ENCODE assay signal across 31 cellular contexts in genomic region chr14:35362441-35362840, GRCh38. TPM values are rescaled to one million over a fixed set of nuclear protein-coding genes. Genes with fewer than 3 reads are reported as not detected.
DNase-seq lines count a peak whose midpoint lies in the region; ATAC-seq, FAIRE-seq and TF ChIP-seq lines count a peak whose summit lies in the region.
"Had no signal": no experiment of that assay in that cellular context is flagged by ENCODE, and none has a peak within 500 bp of the region (broad histone marks: within the 10 kb centered on the region; RNA-seq: fewer than 3 reads in every experiment).

No MANE protein-coding gene starts in this region.

- peak; percentile 4 for ATAC-seq in left lung
- ATAC-seq: activated T-cell treated with anti-CD3 and anti-CD28 coated beads, Interleukin-2, amount 50 U/mL, for 72 hours; natural killer cell treated with Interleukin-12 subunit alpha and Interleukin-12 subunit beta and Interleukin-15 and Interleukin-18, amount 100 ng/mL, for 72 hours; stimulated activated naive CD8-positive, alpha-beta T cell treated with anti-CD3 and anti-CD28 coated beads, Interleukin-15, Interleukin-2, amounts not matched to agents 100 U/mL and 50 U/mL, for 24 hours; T-cell; WTC11 had no signal

- no peaks in the 10 kb centered on the region for H4K20me1 ChIP-seq in astrocyte (ENCODE audit: insufficient read depth, low read length)

- H3K27me3 ChIP-seq in astrocyte (ENCODE audit: insufficient read depth, low read length) (no peaks in the 10 kb centered on the region), left lung (no peaks in the 10 kb centered on the region), skeletal muscle tissue (ENCODE audit: control insufficient read depth in 3 of 3, insufficient read depth in 3 of 3, low read length in 3 of 3) (no peaks in the 10 kb centered on the region), uterus (no peaks in the 10 kb centered on the region)

- H3K4me1 ChIP-seq in astrocyte (ENCODE audit: insufficient read depth, low read length) (peaks cover 41% of the 10 kb centered on the region), left lung (peaks cover 28 to 57% of the 10 kb centered on the region in 2 donors), skeletal muscle tissue (ENCODE audit: control insufficient read depth in 3 of 3, insufficient read depth in 3 of 3, low read length in 3 of 3) (peaks cover 6 to 29% (median 16%) of the 10 kb centered on the region in 3 donors), uterus (peaks cover 0 to 7% of the 10 kb centered on the region in 2 donors)

- H3K9ac ChIP-seq in astrocyte (ENCODE audit: low read length) = no peak overlapping the region
- peak overlapping the region in 2 of 3 donors; percentile 12 to 40 for H3K9ac ChIP-seq in skeletal muscle tissue (ENCODE audit: low read depth in 1 of 3, low read length in 3 of 3)

- H3K9me3 Mint-ChIP-seq in activated CD4-positive, alpha-beta T cell treated with anti-CD3 and anti-CD28 coated beads, Interleukin-2, amount 10 ng/mL, durations not matched to agents 24 days and 14 days = no peaks in the 10 kb centered on the region
- no peaks in the 10 kb centered on the region for H3K9me3 Mint-ChIP-seq in astrocyte (ENCODE audit: unreplicated experiment)
- H3K9me3 Mint-ChIP-seq: activated naive CD4-positive, alpha-beta T cell treated with anti-CD3 and anti-CD28 coated beads, Interleukin-2, amount 10 ng/mL, durations not matched to agents 7 days and 5 days; activated T-cell treated with anti-CD3 and anti-CD28 coated beads, Interleukin-2, amount 50 U/mL, for 72 hours; CD4-positive, alpha-beta T cell; natural killer cell treated with Interleukin-12 subunit alpha and Interleukin-12 subunit beta and Interleukin-15 and Interleukin-18, amount 100 ng/mL, for 72 hours; T-cell; WTC11 had no signal

- no peak for FAIRE-seq in astrocyte (lab: Jason Lieb, UNC)
- FAIRE-seq: A204.1, bronchial epithelial cell, colon, GM12892, islet of Langerhans had no signal

- DNase-seq in activated CD4-positive, alpha-beta T cell treated with anti-CD3 and anti-CD28 coated beads, Interleukin-2, amount 10 ng/mL, durations not matched to agents 24 days and 14 days = no peak
- DNase-seq in activated CD4-positive, alpha-beta T cell treated with anti-CD3 and anti-CD28 coated beads, Interleukin-2, amount 50 U/mL, for 4 hours = no peak
- DNase-seq in astrocyte (ENCODE audit: low read depth) = no peak
- no peak for DNase-seq in left lung
- no peak for DNase-seq in OCI-M2 (lab: John Stamatoyannopoulos, UW; ENCODE audit: unreplicated experiment)
- no peak for DNase-seq in NCI-H1092 (lab: John Stamatoyannopoulos, UW)
- DNase-seq in uterus = no peak
- DNase-seq: activated naive CD4-positive, alpha-beta T cell treated with anti-CD3 and anti-CD28 coated beads, Interleukin-2, amount 10 ng/mL, durations not matched to agents 7 days and 5 days; activated T-cell treated with anti-CD3 and anti-CD28 coated beads, Interleukin-2, amount 50 U/mL, for 72 hours; AML-193; amygdala; CD4-positive, alpha-beta T cell; effector CD8-positive, alpha-beta T cell; erythroblast; NCI-H1105; NCI-H187 treated with DMSO at 0.1 percent for 48 hours; NCI-H2171; NCI-H510A; stimulated activated naive CD8-positive, alpha-beta T cell treated with anti-CD3 and anti-CD28 coated beads, Interleukin-15, Interleukin-2, amounts not matched to agents 100 U/mL and 50 U/mL, for 24 hours; T-cell had no signal

- H3K36me3 ChIP-seq in astrocyte (ENCODE audit: insufficient read depth, low read length) (no peaks in the 10 kb centered on the region), left lung (no peaks in the 10 kb centered on the region), skeletal muscle tissue (ENCODE audit: control insufficient read depth in 3 of 3, insufficient read depth in 3 of 3, low read length in 3 of 3) (no peaks in the 10 kb centered on the region), uterus (no peaks in the 10 kb centered on the region)

- H3K4me1 Mint-ChIP-seq in activated CD4-positive, alpha-beta T cell treated with anti-CD3 and anti-CD28 coated beads, Interleukin-2, amount 10 ng/mL, durations not matched to agents 24 days and 14 days = peaks cover 30% of the 10 kb centered on the region
- peaks cover 33% of the 10 kb centered on the region for H3K4me1 Mint-ChIP-seq in astrocyte (ENCODE audit: low read depth, unreplicated experiment)

- no peaks in the 10 kb centered on the region for H3K27me3 Mint-ChIP-seq in activated CD4-positive, alpha-beta T cell treated with anti-CD3 and anti-CD28 coated beads, Interleukin-2, amount 10 ng/mL, durations not matched to agents 24 days and 14 days
- H3K27me3 Mint-ChIP-seq in astrocyte (ENCODE audit: low read depth, unreplicated experiment) = no peaks in the 10 kb centered on the region
- H3K27me3 Mint-ChIP-seq: activated naive CD4-positive, alpha-beta T cell treated with anti-CD3 and anti-CD28 coated beads, Interleukin-2, amount 10 ng/mL, durations not matched to agents 7 days and 5 days; CD4-positive, alpha-beta T cell; natural killer cell treated with Interleukin-12 subunit alpha and Interleukin-12 subunit beta and Interleukin-15 and Interleukin-18, amount 100 ng/mL, for 72 hours; T-cell had no signal

- no peak for TF ChIP-seq POLR2A in uterus (IDR thresholded peaks at IDR 0.05)

- H3K27ac ChIP-seq in astrocyte (ENCODE audit: low read depth, low read length) (no peak overlapping the region), left lung (peak overlapping the region; percentile 37 to 44), skeletal muscle tissue (ENCODE audit: low read depth, low read length) (no peak overlapping the region), uterus (peak overlapping the region in 1 of 2 donors; percentile 52)
- H3K27ac ChIP-seq: RWPE1 had no signal

- no peak for TF ChIP-seq CTCF in astrocyte (IDR thresholded peaks at IDR 0.05; ENCODE audit: insufficient read depth, low read depth, low read length)
- no peak for TF ChIP-seq CTCF in left lung (IDR thresholded peaks at IDR 0.05)
- no peak for TF ChIP-seq CTCF in uterus (IDR thresholded peaks at IDR 0.05)

- intact Hi-C loops in activated CD4-positive, alpha-beta T cell treated with anti-CD3 and anti-CD28 coated beads, Interleukin-2, amount 10 ng/mL, durations not matched to agents 24 days and 14 days (cut with micrococcal nuclease) = no loop called here
- intact Hi-C loops in left lung (cut with DNase I) = no loop called here
- intact Hi-C loops in uterus (cut with DNase I; ENCODE audit: low total_unique reads) = no loop called here

- peak overlapping the region; percentile 43 for H3K27ac Mint-ChIP-seq in activated CD4-positive, alpha-beta T cell treated with anti-CD3 and anti-CD28 coated beads, Interleukin-2, amount 10 ng/mL, durations not matched to agents 24 days and 14 days
- peak overlapping the region; percentile 69 for H3K27ac Mint-ChIP-seq in astrocyte (ENCODE audit: unreplicated experiment)
- H3K27ac Mint-ChIP-seq: activated naive CD4-positive, alpha-beta T cell treated with anti-CD3 and anti-CD28 coated beads, Interleukin-2, amount 10 ng/mL, durations not matched to agents 7 days and 5 days; activated T-cell treated with anti-CD3 and anti-CD28 coated beads, Interleukin-2, amount 50 U/mL, for 72 hours; CD4-positive, alpha-beta T cell; natural killer cell treated with Interleukin-12 subunit alpha and Interleukin-12 subunit beta and Interleukin-15 and Interleukin-18, amount 100 ng/mL, for 72 hours; T-cell; WTC11 had no signal

- H3K4me3 Mint-ChIP-seq in activated CD4-positive, alpha-beta T cell treated with anti-CD3 and anti-CD28 coated beads, Interleukin-2, amount 10 ng/mL, durations not matched to agents 24 days and 14 days = no peak overlapping the region
- H3K4me3 Mint-ChIP-seq in astrocyte (ENCODE audit: unreplicated experiment) = no peak overlapping the region
- H3K4me3 Mint-ChIP-seq: activated naive CD4-positive, alpha-beta T cell treated with anti-CD3 and anti-CD28 coated beads, Interleukin-2, amount 10 ng/mL, durations not matched to agents 7 days and 5 days; CD4-positive, alpha-beta T cell; natural killer cell treated with Interleukin-12 subunit alpha and Interleukin-12 subunit beta and Interleukin-15 and Interleukin-18, amount 100 ng/mL, for 72 hours; T-cell; WTC11 had no signal

- H3K9me3 ChIP-seq in astrocyte (ENCODE audit: insufficient read depth, low read depth, low read length) = no peaks in the 10 kb centered on the region
- H3K9me3 ChIP-seq in left lung = no peaks in the 10 kb centered on the region
- no peaks in the 10 kb centered on the region for H3K9me3 ChIP-seq in skeletal muscle tissue (ENCODE audit: control insufficient read depth in 3 of 3, low read length in 3 of 3)
- H3K9me3 ChIP-seq in uterus = no peaks in the 10 kb centered on the region

- H3K4me2 ChIP-seq in astrocyte (ENCODE audit: low read length) = no peak overlapping the region

- H2AFZ ChIP-seq in astrocyte (ENCODE audit: low read depth, low read length) = no peak overlapping the region

- no peaks in the 10 kb centered on the region for H3K79me2 ChIP-seq in astrocyte (ENCODE audit: insufficient read depth, low read length)

- H3K4me3 ChIP-seq in astrocyte (ENCODE audit: insufficient read depth, low read depth, low read length) (no peak overlapping the region), left lung (no peak overlapping the region), skeletal muscle tissue (ENCODE audit: low read length in 3 of 3) (no peak overlapping the region), uterus (no peak overlapping the region)
- H3K4me3 ChIP-seq: lung, skin epidermis had no signal

- H3K36me3 Mint-ChIP-seq in activated CD4-positive, alpha-beta T cell treated with anti-CD3 and anti-CD28 coated beads, Interleukin-2, amount 10 ng/mL, durations not matched to agents 24 days and 14 days (ENCODE audit: low read depth) = no peaks in the 10 kb centered on the region
- H3K36me3 Mint-ChIP-seq in astrocyte (ENCODE audit: low read depth, unreplicated experiment) = no peaks in the 10 kb centered on the region
- H3K36me3 Mint-ChIP-seq: activated naive CD4-positive, alpha-beta T cell treated with anti-CD3 and anti-CD28 coated beads, Interleukin-2, amount 10 ng/mL, durations not matched to agents 7 days and 5 days; natural killer cell treated with Interleukin-12 subunit alpha and Interleukin-12 subunit beta and Interleukin-15 and Interleukin-18, amount 100 ng/mL, for 72 hours; T-cell; WTC11 had no signal

RNA-seq across cellular contexts. Expression of gene NFKBIA, which starts 42.1 kb away (rescaled TPM):
- total RNA-seq in activated CD4-positive, alpha-beta T cell treated with anti-CD3 and anti-CD28 coated beads, Interleukin-2, amount 10 ng/mL, durations not matched to agents 24 days and 14 days = 506 and 534 TPM in 2 replicates
- 35.5 and 38.1 TPM in 2 replicates for total RNA-seq in astrocyte
- total RNA-seq in left lung = 100 to 1,000 TPM; 133 to 348 TPM
- total RNA-seq in skeletal muscle tissue = 88.2 TPM
- 100 to 1,000 TPM; 112 to 387 (median 295) TPM for total RNA-seq in uterus

Comparison
In these comparisons a context has a peak if more than half of its experiments do, and no peak if none do; other contexts are left out.
1. H3K27ac ChIP-seq: peak in left lung (2 of 2); none in astrocyte (single experiment) and skeletal muscle tissue (single experiment).